24 cellular contexts compared by ENCODE assay signal in genomic region chr17:76495663-76496400, GRCh38. TPM values are rescaled to one million over a fixed set of nuclear protein-coding genes. Genes with fewer than 3 reads are reported as not detected.
DNase-seq lines count a peak whose midpoint lies in the region; ATAC-seq, FAIRE-seq and TF ChIP-seq lines count a peak whose summit lies in the region.
"Had no signal": no experiment of that assay in that cellular context is flagged by ENCODE, and none has a peak within 500 bp of the region (broad histone marks: within the 10 kb centered on the region; RNA-seq: fewer than 3 reads in every experiment).

No MANE protein-coding gene starts in this region.

- H3K27me3 Mint-ChIP-seq in activated CD4-positive, alpha-beta T cell treated with anti-CD3 and anti-CD28 coated beads, Interleukin-2, amount 10 ng/mL, durations not matched to agents 24 days and 14 days = no peaks in the 10 kb centered on the region
- no peaks in the 10 kb centered on the region for H3K27me3 Mint-ChIP-seq in stimulated activated memory B cell treated with anti-CD40 and anti-IgM and Interleukin-4, amounts not matched to agents 10 μg/mL and 1 μg/mL and 100 μg/mL, for 72 hours
- H3K27me3 Mint-ChIP-seq: activated T-cell treated with anti-CD3 and anti-CD28 coated beads, Interleukin-2, amount 50 U/mL, for 24 hours had no signal

- no peak overlapping the region for H2AFZ ChIP-seq in H1 (ENCODE audit: low read length)
- H2AFZ ChIP-seq: parathyroid adenoma had no signal

- no peaks in the 10 kb centered on the region for H3K9me3 Mint-ChIP-seq in activated CD4-positive, alpha-beta T cell treated with anti-CD3 and anti-CD28 coated beads, Interleukin-2, amount 10 ng/mL, durations not matched to agents 24 days and 14 days
- H3K9me3 Mint-ChIP-seq in stimulated activated memory B cell treated with anti-CD40 and anti-IgM and Interleukin-4, amounts not matched to agents 10 μg/mL and 1 μg/mL and 100 μg/mL, for 72 hours = no peaks in the 10 kb centered on the region
- H3K9me3 Mint-ChIP-seq: activated T-cell treated with anti-CD3 and anti-CD28 coated beads, Interleukin-2, amount 50 U/mL, for 24 hours had no signal

- CTCF ChIA-PET in H1 (lab: Charles Lee; ENCODE audit: partially characterized antibody) = interaction anchor here (0.8 to 20.2 kb wide), 6 partner anchors 11 to 69 kb away, joined by 3 to 446 read pairs (median 7); partner anchors contain the start of gene AANAT

- H2AK5ac ChIP-seq in H1 (ENCODE audit: low read depth, low read length) = no peak overlapping the region

- H3K23ac ChIP-seq in H1 (ENCODE audit: insufficient read length) = no peak overlapping the region

- no peak for TF ChIP-seq RAD21 in H1 (IDR thresholded peaks at IDR 0.05 in 1 of 2, conservative IDR thresholded peaks at IDR 0.05 in 1 of 2; ENCODE audit: low read depth in 2 of 2, low read length in 2 of 2)

- H2BK15ac ChIP-seq in H1 (ENCODE audit: low read length) = no peak overlapping the region

- no peak overlapping the region for H3K14ac ChIP-seq in H1 (ENCODE audit: insufficient read length)

- POLR2A ChIA-PET in H1 (lab: Charles Lee; ENCODE audit: partially characterized antibody) = interaction anchor here (0.7 to 1.2 kb wide), 3 partner anchors 29 to 1024 kb away, joined by 3 to 4 read pairs (median 3); partner anchors contain the start of gene AANAT

- DNase-seq in activated CD4-positive, alpha-beta T cell treated with anti-CD3 and anti-CD28 coated beads, Interleukin-2, amount 10 ng/mL, durations not matched to agents 24 days and 14 days = no peak
- no peak for DNase-seq in activated CD4-positive, alpha-beta T cell treated with anti-CD3 and anti-CD28 coated beads for 1 hour
- DNase-seq in MG63 = peak; percentile 42
- DNase-seq in H1 (ENCODE audit: low read depth in 1 of 2, low spot score in 2 of 2) = peak in 1 of 2 experiments; percentile 39
- DNase-seq in OCI-M1 (lab: John Stamatoyannopoulos, UW) = no peak
- no peak for DNase-seq in activated CD8-positive, alpha-beta memory T cell treated with anti-CD3 and anti-CD28 coated beads, Interleukin-2, amount 50 U/mL, for 4 hours
- DNase-seq: activated CD4-positive, alpha-beta T cell treated with anti-CD3 and anti-CD28 coated beads, Interleukin-2, amount 50 U/mL, for 48 hours; activated naive CD4-positive, alpha-beta T cell treated with anti-CD3 and anti-CD28 coated beads, Interleukin-2, amount 50 U/mL, for 16 hours; activated T-cell treated with anti-CD3 and anti-CD28 coated beads, Interleukin-2, amount 50 U/mL, for 24 hours; NCI-H1436; NK-92 treated with Interleukin-12 subunit alpha and Interleukin-12 subunit beta, amount 100 ng/mL, for 24 hours; RPMI8226; sigmoid colon had no signal

- WGBS in H1 (ENCODE audit: extremely low coverage in 1 of 2, insufficient coverage in 1 of 2, insufficient read length in 1 of 2, insufficient replicate concordance in 2 of 2, low coverage in 1 of 2, low lambda C conversion rate in 2 of 2, missing lambda C conversion rate in 1 of 2), 2 experiments = 86% methylated on average over 16 of the region's 16 CpGs; no CpG with 5 or more reads in 1 of the 2 experiments

- H2BK120ac ChIP-seq in H1 (replicated peaks; ENCODE audit: low read depth, low read length) = no peak overlapping the region

- H3K27me3 ChIP-seq in MG63 (no peaks in the 10 kb centered on the region), H1 (replicated peaks in 1 of 4; ENCODE audit: control insufficient read depth in 3 of 4, extremely low read depth in 1 of 4, insufficient read depth in 3 of 4, low read length in 3 of 4) (no peaks in the 10 kb centered on the region)
- H3K27me3 ChIP-seq: heart right ventricle, sigmoid colon had no signal

- H3K9ac ChIP-seq in H1 (replicated peaks in 1 of 4; ENCODE audit: extremely low read depth in 1 of 4, low read depth in 3 of 4, low read length in 3 of 4) = no peak overlapping the region
- H3K9ac ChIP-seq: parathyroid adenoma had no signal

- H3K4me1 ChIP-seq in H1 (replicated peaks in 1 of 4; ENCODE audit: control insufficient read depth in 3 of 4, insufficient read depth in 4 of 4, low read length in 3 of 4) = peaks cover 10 to 48% (median 37%) of the 10 kb centered on the region in 4 experiments
- H3K4me1 ChIP-seq: parathyroid adenoma had no signal

- no peak overlapping the region for H2BK12ac ChIP-seq in H1 (ENCODE audit: low read depth, low read length)

- no peak overlapping the region for H3K4me3 Mint-ChIP-seq in activated CD4-positive, alpha-beta T cell treated with anti-CD3 and anti-CD28 coated beads, Interleukin-2, amount 10 ng/mL, durations not matched to agents 24 days and 14 days
- peak overlapping the region; percentile 17 for H3K4me3 Mint-ChIP-seq in stimulated activated memory B cell treated with anti-CD40 and anti-IgM and Interleukin-4, amounts not matched to agents 10 μg/mL and 1 μg/mL and 100 μg/mL, for 72 hours
- H3K4me3 Mint-ChIP-seq: activated T-cell treated with anti-CD3 and anti-CD28 coated beads, Interleukin-2, amount 50 U/mL, for 24 hours had no signal

- H3K36me3 ChIP-seq in MG63 (peaks cover 5% of the 10 kb centered on the region; the same call in 1 of the 2 replicates), H1 (ENCODE audit: control insufficient read depth in 2 of 4, insufficient read depth in 4 of 4, low read length in 3 of 4) (no peaks in the 10 kb centered on the region)
- H3K36me3 ChIP-seq: HAP-1, heart right ventricle, sigmoid colon had no signal

- no peak overlapping the region for H3K4ac ChIP-seq in H1 (replicated peaks; ENCODE audit: insufficient read length, low read depth, low read length)

- FAIRE-seq in H1 (lab: Jason Lieb, UNC) = no peak
- FAIRE-seq: A204.1, GM12892 had no signal

- no peak for TF ChIP-seq CTCF in H1 (IDR thresholded peaks at IDR 0.05; ENCODE audit: control extremely low read depth in 1 of 3, insufficient read depth in 1 of 3, low read depth in 1 of 3, low read length in 3 of 3)

- TF ChIP-seq POLR2A in H1 (IDR thresholded peaks at IDR 0.05; ENCODE audit: control extremely low read depth in 1 of 2, low read depth in 2 of 2, low read length in 2 of 2) = no peak

- peaks cover 61% of the 10 kb centered on the region for H3K4me1 Mint-ChIP-seq in activated CD4-positive, alpha-beta T cell treated with anti-CD3 and anti-CD28 coated beads, Interleukin-2, amount 10 ng/mL, durations not matched to agents 24 days and 14 days
- peaks cover 91% of the 10 kb centered on the region for H3K4me1 Mint-ChIP-seq in stimulated activated memory B cell treated with anti-CD40 and anti-IgM and Interleukin-4, amounts not matched to agents 10 μg/mL and 1 μg/mL and 100 μg/mL, for 72 hours

- ATAC-seq in stimulated activated memory B cell treated with anti-CD40 and anti-IgM and Interleukin-4, amounts not matched to agents 10 μg/mL and 1 μg/mL and 100 μg/mL, for 72 hours = no peak
- no peak for ATAC-seq in GM19023 (IDR thresholded peaks at IDR 0.05; ENCODE audit: unreplicated experiment)
- ATAC-seq: heart right ventricle had no signal

- TF ChIP-seq EP300 in H1 (IDR thresholded peaks at IDR 0.05; ENCODE audit: borderline replicate concordance in 1 of 2, low read depth in 2 of 2, low read length in 2 of 2) = no peak

- H3K36me3 Mint-ChIP-seq in activated CD4-positive, alpha-beta T cell treated with anti-CD3 and anti-CD28 coated beads, Interleukin-2, amount 10 ng/mL, durations not matched to agents 24 days and 14 days (ENCODE audit: low read depth) = peaks cover 11% of the 10 kb centered on the region
- H3K36me3 Mint-ChIP-seq in stimulated activated memory B cell treated with anti-CD40 and anti-IgM and Interleukin-4, amounts not matched to agents 10 μg/mL and 1 μg/mL and 100 μg/mL, for 72 hours = peaks cover 18% of the 10 kb centered on the region

- peaks cover 0 to 6% of the 10 kb centered on the region in 2 experiments; a peak in 2 of 4 replicates for H3K79me2 ChIP-seq in H1 (ENCODE audit: control insufficient read depth in 1 of 2, insufficient read depth in 2 of 2, low read length in 2 of 2)
- H3K79me2 ChIP-seq: parathyroid adenoma had no signal

- H2BK20ac ChIP-seq in H1 (ENCODE audit: low read length) = no peak overlapping the region

- peak overlapping the region; percentile 58 for H3K27ac Mint-ChIP-seq in activated CD4-positive, alpha-beta T cell treated with anti-CD3 and anti-CD28 coated beads, Interleukin-2, amount 10 ng/mL, durations not matched to agents 24 days and 14 days
- peak overlapping the region; percentile 96 for H3K27ac Mint-ChIP-seq in stimulated activated memory B cell treated with anti-CD40 and anti-IgM and Interleukin-4, amounts not matched to agents 10 μg/mL and 1 μg/mL and 100 μg/mL, for 72 hours

- no peak overlapping the region for H4K91ac ChIP-seq in H1 (replicated peaks; ENCODE audit: insufficient read length, low read length)

- H4K20me1 ChIP-seq in H1 (replicated peaks in 1 of 2; ENCODE audit: control insufficient read depth in 1 of 2, insufficient read depth in 2 of 2, low read length in 2 of 2) = peaks cover 8 to 29% of the 10 kb centered on the region in 2 experiments

- H3K23me2 ChIP-seq in H1 (ENCODE audit: low read depth, low read length) = peaks cover 6% of the 10 kb centered on the region; the same call in 1 of the 2 replicates

- H4K5ac ChIP-seq in H1 (ENCODE audit: insufficient read length, low read depth, low read length) = no peak overlapping the region

- H3K9me3 ChIP-seq in MG63 (no peaks in the 10 kb centered on the region), H1 (ENCODE audit: insufficient read depth in 2 of 2, low read depth in 1 of 2, low read length in 1 of 2) (no peaks in the 10 kb centered on the region)
- H3K9me3 ChIP-seq: HAP-1, heart right ventricle, sigmoid colon had no signal

- intact Hi-C loops in activated CD4-positive, alpha-beta T cell treated with anti-CD3 and anti-CD28 coated beads, Interleukin-2, amount 10 ng/mL, durations not matched to agents 24 days and 14 days (cut with micrococcal nuclease) = no loop called here

- peaks cover 12% of the 10 kb centered on the region for H3K79me1 ChIP-seq in H1 (ENCODE audit: low read depth, low read length)

- H4K8ac ChIP-seq in H1 (ENCODE audit: extremely low read depth, insufficient read depth, low read length) = no peak overlapping the region

- no peak overlapping the region for H3K4me2 ChIP-seq in H1 (ENCODE audit: insufficient read depth in 1 of 2, low read depth in 2 of 2, low read length in 2 of 2)

- 0 out of 2 replicates have a peak overlapping the region, but pooled peaks have one; percentile 16 for H2BK5ac ChIP-seq in H1 (ENCODE audit: low read depth, low read length)

- H3K18ac ChIP-seq in H1 (ENCODE audit: extremely low read depth, low read length) = no peak overlapping the region

- H3K4me3 ChIP-seq in MG63 (no peak overlapping the region), H1 (ENCODE audit: extremely low read depth in 1 of 4, insufficient read depth in 2 of 4, low read depth in 3 of 4, low read length in 4 of 4) (no peak overlapping the region)
- H3K4me3 ChIP-seq: coronary artery, HAP-1, heart right ventricle, sigmoid colon had no signal

- H3K27ac ChIP-seq in H1 (ENCODE audit: low read depth, low read length) = no peak overlapping the region
- H3K27ac ChIP-seq: parathyroid adenoma had no signal

- H3K56ac ChIP-seq in H1 (replicated peaks; ENCODE audit: insufficient read length, low read depth, low read length) = no peak overlapping the region

RNA-seq across cellular contexts. Expression of gene RHBDF2, which starts 5.4 kb away (rescaled TPM):
- 45.4 and 54.5 TPM in 2 replicates for total RNA-seq in activated CD4-positive, alpha-beta T cell treated with anti-CD3 and anti-CD28 coated beads, Interleukin-2, amount 10 ng/mL, durations not matched to agents 24 days and 14 days
- 5.9 and 20.9 TPM in 2 replicates for total RNA-seq in MG63 (2014; rRNA removed; shearing (Covaris generic); ENCODE audit: low replicate concordance)
- 25.9 and 26.2 TPM in 2 replicates for total RNA-seq in H1 (2021; fragmentation: NEBNext Ultra II Directional; extraction: Animal tissue kit (Norgen Biotek cat#: 25700))
- 21.2 and 27.9 TPM in 2 replicates for polyA plus RNA-seq in H1 (2011; rRNA removed)
- 15.5 TPM for polyA plus RNA-seq in H1 (2011; cell fraction: cytosol; rRNA removed)
- 46.6 TPM for polyA plus RNA-seq in H1 (2011; cell fraction: nucleus; rRNA removed)
- 16.4 to 25.4 TPM (median 22.4 TPM) in 4 replicates for polyA plus RNA-seq in H1 (2012, experiment 1 of 2)
- polyA plus RNA-seq in H1 (2012, experiment 2 of 2) = 15.6 TPM
- polyA plus RNA-seq in H1 (2013, experiment 1 of 2) = 30.8 TPM
- polyA plus RNA-seq in H1 (2013, experiment 2 of 2) = 30.3 TPM
- polyA minus RNA-seq in H1 (2011; rRNA and poly(A)+ RNA removed) = 12.5 and 16.5 TPM in 2 replicates
- polyA minus RNA-seq in H1 (2011; cell fraction: cytosol; rRNA and poly(A)+ RNA removed) = 16.4 TPM
- polyA minus RNA-seq in H1 (2011; cell fraction: nucleus; rRNA and poly(A)+ RNA removed) = 22.9 TPM

RNA-seq across cellular contexts. Expression of gene AANAT, which starts 28.4 kb away (rescaled TPM):
- not detected in 2 replicates for total RNA-seq in activated CD4-positive, alpha-beta T cell treated with anti-CD3 and anti-CD28 coated beads, Interleukin-2, amount 10 ng/mL, durations not matched to agents 24 days and 14 days
- not detected in 2 replicates for total RNA-seq in MG63 (2014; rRNA removed; shearing (Covaris generic); ENCODE audit: low replicate concordance)
- not detected in 2 replicates for total RNA-seq in H1 (2021; fragmentation: NEBNext Ultra II Directional; extraction: Animal tissue kit (Norgen Biotek cat#: 25700))
- 0.53 and 1.1 TPM in 2 replicates for polyA plus RNA-seq in H1 (2011; rRNA removed)
- 0.43 TPM for polyA plus RNA-seq in H1 (2011; cell fraction: cytosol; rRNA removed)
- polyA plus RNA-seq in H1 (2011; cell fraction: nucleus; rRNA removed) = 1.5 TPM
- 0.46 to 0.76 TPM (median 0.68 TPM) in 4 replicates for polyA plus RNA-seq in H1 (2012, experiment 1 of 2)
- not detected for polyA plus RNA-seq in H1 (2012, experiment 2 of 2)
- 0.16 TPM for polyA plus RNA-seq in H1 (2013, experiment 1 of 2)
- polyA plus RNA-seq in H1 (2013, experiment 2 of 2) = 0.13 TPM
- not detected in 2 replicates for polyA minus RNA-seq in H1 (2011; rRNA and poly(A)+ RNA removed)
- polyA minus RNA-seq in H1 (2011; cell fraction: cytosol; rRNA and poly(A)+ RNA removed) = not detected
- not detected for polyA minus RNA-seq in H1 (2011; cell fraction: nucleus; rRNA and poly(A)+ RNA removed)
- total RNA-seq: lung microvascular endothelial cell, myocyte, sigmoid colon, urinary bladder had no signal
- polyA plus RNA-seq: urinary bladder had no signal

RNA-seq across cellular contexts. Expression of gene CYGB, which starts 41.7 kb away (rescaled TPM):
- total RNA-seq in activated CD4-positive, alpha-beta T cell treated with anti-CD3 and anti-CD28 coated beads, Interleukin-2, amount 10 ng/mL, durations not matched to agents 24 days and 14 days = not detected in 2 replicates
- total RNA-seq in MG63 (2014; rRNA removed; shearing (Covaris generic); ENCODE audit: low replicate concordance) = 7.6 and 14.0 TPM in 2 replicates
- total RNA-seq in H1 (2021; fragmentation: NEBNext Ultra II Directional; extraction: Animal tissue kit (Norgen Biotek cat#: 25700)) = 3.7 and 4.0 TPM in 2 replicates
- 2.7 and 3.3 TPM in 2 replicates for polyA plus RNA-seq in H1 (2011; rRNA removed)
- polyA plus RNA-seq in H1 (2011; cell fraction: cytosol; rRNA removed) = 1.7 TPM
- 1.7 TPM for polyA plus RNA-seq in H1 (2011; cell fraction: nucleus; rRNA removed)
- polyA plus RNA-seq in H1 (2012, experiment 1 of 2) = 1.4 to 3.4 TPM (median 2.9 TPM) in 4 replicates
- 4.0 TPM for polyA plus RNA-seq in H1 (2012, experiment 2 of 2)
- polyA plus RNA-seq in H1 (2013, experiment 1 of 2) = 2.8 TPM
- 2.8 TPM for polyA plus RNA-seq in H1 (2013, experiment 2 of 2)
- polyA minus RNA-seq in H1 (2011; rRNA and poly(A)+ RNA removed) = 0.19 and 1.4 TPM in 2 replicates
- 0.66 TPM for polyA minus RNA-seq in H1 (2011; cell fraction: cytosol; rRNA and poly(A)+ RNA removed)
- polyA minus RNA-seq in H1 (2011; cell fraction: nucleus; rRNA and poly(A)+ RNA removed) = 0.80 TPM

RNA-seq across cellular contexts. Expression of gene UBE2O, which starts 42.9 kb away (rescaled TPM):
- 43.8 and 44.0 TPM in 2 replicates for total RNA-seq in activated CD4-positive, alpha-beta T cell treated with anti-CD3 and anti-CD28 coated beads, Interleukin-2, amount 10 ng/mL, durations not matched to agents 24 days and 14 days
- 19.7 and 32.7 TPM in 2 replicates for total RNA-seq in MG63 (2014; rRNA removed; shearing (Covaris generic); ENCODE audit: low replicate concordance)
- 63.0 and 65.6 TPM in 2 replicates for total RNA-seq in H1 (2021; fragmentation: NEBNext Ultra II Directional; extraction: Animal tissue kit (Norgen Biotek cat#: 25700))
- polyA plus RNA-seq in H1 (2011; rRNA removed) = 24.4 and 34.1 TPM in 2 replicates
- 26.6 TPM for polyA plus RNA-seq in H1 (2011; cell fraction: cytosol; rRNA removed)
- polyA plus RNA-seq in H1 (2011; cell fraction: nucleus; rRNA removed) = 63.4 TPM
- polyA plus RNA-seq in H1 (2012, experiment 1 of 2) = 37.4 to 63.3 TPM (median 56.2 TPM) in 4 replicates
- polyA plus RNA-seq in H1 (2012, experiment 2 of 2) = 31.8 TPM
- 25.8 TPM for polyA plus RNA-seq in H1 (2013, experiment 1 of 2)
- polyA plus RNA-seq in H1 (2013, experiment 2 of 2) = 23.6 TPM
- polyA minus RNA-seq in H1 (2011; rRNA and poly(A)+ RNA removed) = 119 and 174 TPM in 2 replicates
- polyA minus RNA-seq in H1 (2011; cell fraction: cytosol; rRNA and poly(A)+ RNA removed) = 36.0 TPM
- polyA minus RNA-seq in H1 (2011; cell fraction: nucleus; rRNA and poly(A)+ RNA removed) = 29.6 TPM

RNA-seq across cellular contexts. Expression of gene PRCD, which starts 44.0 kb away (rescaled TPM):
- total RNA-seq in activated CD4-positive, alpha-beta T cell treated with anti-CD3 and anti-CD28 coated beads, Interleukin-2, amount 10 ng/mL, durations not matched to agents 24 days and 14 days = not detected in 2 replicates
- total RNA-seq in MG63 (2014; rRNA removed; shearing (Covaris generic); ENCODE audit: low replicate concordance) = 1.2 TPM in 1 of 2 replicates, not detected in the other
- 1.4 and 2.1 TPM in 2 replicates for total RNA-seq in H1 (2021; fragmentation: NEBNext Ultra II Directional; extraction: Animal tissue kit (Norgen Biotek cat#: 25700))
- polyA plus RNA-seq in H1 (2011; rRNA removed) = 0.77 and 1.1 TPM in 2 replicates
- polyA plus RNA-seq in H1 (2011; cell fraction: cytosol; rRNA removed) = 1.4 TPM
- 3.1 TPM for polyA plus RNA-seq in H1 (2011; cell fraction: nucleus; rRNA removed)
- polyA plus RNA-seq in H1 (2012, experiment 1 of 2) = 1.1 to 1.6 TPM (median 1.5 TPM) in 4 replicates
- polyA plus RNA-seq in H1 (2012, experiment 2 of 2) = 2.3 TPM
- 2.0 TPM for polyA plus RNA-seq in H1 (2013, experiment 1 of 2)
- 1.5 TPM for polyA plus RNA-seq in H1 (2013, experiment 2 of 2)
- 0.12 and 0.22 TPM in 2 replicates for polyA minus RNA-seq in H1 (2011; rRNA and poly(A)+ RNA removed)
- not detected for polyA minus RNA-seq in H1 (2011; cell fraction: cytosol; rRNA and poly(A)+ RNA removed)
- 3.5 TPM for polyA minus RNA-seq in H1 (2011; cell fraction: nucleus; rRNA and poly(A)+ RNA removed)
- total RNA-seq: myocyte had no signal
